In the genomic region with DNA sequence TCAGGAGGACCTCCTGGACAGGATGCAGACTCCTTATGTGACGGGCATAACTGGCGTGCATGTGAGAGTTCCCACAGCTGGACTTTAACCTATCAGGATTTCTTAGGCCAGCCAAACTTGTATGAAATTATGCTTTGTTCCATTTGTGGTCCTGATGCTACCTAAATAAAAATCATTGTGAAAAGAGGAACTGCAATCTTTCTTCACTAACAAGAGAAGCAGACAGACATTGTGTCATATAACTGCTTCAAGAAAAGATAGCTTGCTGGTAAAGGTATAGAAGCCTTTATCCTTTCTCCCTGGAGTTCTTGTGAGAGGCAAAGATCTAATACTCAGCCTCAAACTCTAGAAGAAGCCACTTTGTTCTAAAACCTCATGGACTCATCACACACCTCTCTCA, we compare ENCODE assay signal across 23 cellular contexts.
"Had no signal": no experiment of that assay in that cellular context is flagged by ENCODE, and none has a peak within 500 bp of the region (broad histone marks: within the 10 kb centered on the region; RNA-seq: fewer than 3 reads in every experiment).

No MANE protein-coding gene starts in this region.

- H3K9me3 ChIP-seq: colonic mucosa, gastroesophageal sphincter, heart right ventricle, left lung, lower lobe of right lung had no signal

- H3K27me3 ChIP-seq: colonic mucosa, foreskin keratinocyte, gastroesophageal sphincter, heart right ventricle, left lung had no signal

- H3K36me3 ChIP-seq: colonic mucosa, gastroesophageal sphincter, heart right ventricle, left lung, lower lobe of right lung had no signal

- H3K4me3 ChIP-seq: colonic mucosa, gastroesophageal sphincter, heart right ventricle, left lung, lower lobe of right lung had no signal

- FAIRE-seq: endometrium, frontal cortex, islet of Langerhans, keratinocyte had no signal

- DNase-seq: colonic mucosa; cortex of kidney; effector CD8-positive, alpha-beta T cell; effector memory CD8-positive, alpha-beta T cell; endodermal cell; erythroblast; foreskin keratinocyte; heart right ventricle; hippocampal formation; left cardiac atrium; left lung; left ventricle myocardium superior; lower lobe of right lung; mesenchymal stem cell; naive thymus-derived CD4-positive, alpha-beta T cell; natural killer cell had no signal

- H3K27ac ChIP-seq: colonic mucosa, epithelial cell of prostate, foreskin keratinocyte, gastroesophageal sphincter, left lung, lower lobe of right lung had no signal

- H3K4me1 ChIP-seq: foreskin keratinocyte, left lung, lower lobe of right lung had no signal

- ATAC-seq: effector memory CD8-positive, alpha-beta T cell; esophagus mucosa; foreskin keratinocyte; gastroesophageal sphincter; heart right ventricle; left cardiac atrium; left lung; left ventricle myocardium superior; lower lobe of right lung; naive thymus-derived CD4-positive, alpha-beta T cell; natural killer cell had no signal
